8 cellular contexts compared by ENCODE assay signal in the genomic region with DNA sequence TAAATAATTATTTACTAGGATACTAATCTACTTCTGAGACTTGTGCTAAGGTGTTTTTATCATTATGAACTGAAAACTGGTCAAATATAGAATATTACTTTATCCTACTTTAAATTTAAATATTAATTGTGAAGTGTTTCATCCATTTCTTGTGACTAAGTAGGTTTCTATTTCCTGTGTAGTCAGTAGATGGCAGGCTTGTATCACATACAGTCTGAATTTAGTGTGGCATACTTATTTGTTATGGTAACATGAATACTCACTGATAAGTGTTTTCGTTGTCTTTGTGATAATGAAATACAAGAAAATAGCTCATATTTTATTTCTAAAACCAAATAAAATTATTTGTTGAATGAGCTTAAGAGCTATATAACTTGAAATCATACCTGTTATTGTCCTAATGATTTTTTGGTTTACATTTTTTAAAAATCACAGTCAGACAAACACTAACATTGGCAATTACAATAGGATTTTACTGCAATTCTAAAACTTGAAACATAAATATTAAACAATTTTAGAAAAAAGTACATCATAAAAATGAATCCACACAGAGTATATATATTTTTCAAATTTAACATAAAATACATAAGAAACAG.
A peak's percentile ranks its signal among the peaks of the same experiment; 100 is the strongest.
DNase-seq lines count a peak whose midpoint lies in the region; ATAC-seq, FAIRE-seq and TF ChIP-seq lines count a peak whose summit lies in the region.

No MANE protein-coding gene starts in this region.

- H4K8ac ChIP-seq in IMR-90 (ENCODE audit: low read depth in 2 of 2, low read length in 2 of 2): no peak overlapping the region

- H3K27ac ChIP-seq in left ventricle myocardium inferior (replicated peaks) (no peak overlapping the region), IMR-90 (ENCODE audit: insufficient read depth, low read length) (no peak overlapping the region), PC-9 (no peak overlapping the region)

- H3K4me2 ChIP-seq in IMR-90 (ENCODE audit: low read depth, low read length) (no peak overlapping the region), PC-9 (no peak overlapping the region)

- no peak overlapping the region for H2BK5ac ChIP-seq in IMR-90 (ENCODE audit: low read depth, low read length, poor library complexity, severe bottlenecking)

- H3K9ac ChIP-seq in IMR-90 (ENCODE audit: low read depth, low read length): no peak overlapping the region

- CTCF ChIA-PET in IMR-90 (lab: Yijun Ruan, JAX): interaction anchor here (0.7 kb wide), 1 partner anchor 21 kb away, joined by 3 read pairs; no protein-coding TSS in a partner anchor
- CTCF ChIA-PET in PC-9 (lab: Charles Lee): interaction anchor here (0.6 kb wide), 2 partner anchors 1547 to 1752 kb away, joined by 4 to 9 read pairs; no protein-coding TSS in a partner anchor

- WGBS in IMR-90 (ENCODE audit: extremely low coverage in 2 of 2, insufficient read length in 1 of 2), 2 experiments: no CpG with 5 or more reads among the region's 1 CpG

- H3K9me2 ChIP-seq in PC-9 (ENCODE audit: insufficient read depth): no peaks in the 10 kb centered on the region

- H3K14ac ChIP-seq in IMR-90 (replicated peaks; ENCODE audit: low read depth, low read length): no peak overlapping the region

- no peaks in the 10 kb centered on the region for H3K4me1 ChIP-seq in left ventricle myocardium inferior
- no peaks in the 10 kb centered on the region for H3K4me1 ChIP-seq in IMR-90 (ENCODE audit: control insufficient read depth, insufficient read depth, low read length)
- H3K4me1 ChIP-seq in PC-9 (replicated peaks; ENCODE audit: insufficient read depth): no peaks in the 10 kb centered on the region

- H2BK15ac ChIP-seq in IMR-90 (ENCODE audit: low read depth, low read length): no peak overlapping the region

- no peaks in the 10 kb centered on the region for H3K9me3 ChIP-seq in left ventricle myocardium inferior (replicated peaks)
- no peaks in the 10 kb centered on the region for H3K9me3 ChIP-seq in IMR-90 (ENCODE audit: control insufficient read depth, insufficient read depth, low read length)
- no peaks in the 10 kb centered on the region for H3K9me3 ChIP-seq in PC-9 (ENCODE audit: insufficient read depth, low read depth)

- peak; percentile 80 for ATAC-seq in IMR-90 (ENCODE audit: low read depth)

- POLR2A ChIA-PET in IMR-90 (lab: Charles Lee; ENCODE audit: unreplicated experiment): no interaction called here
- POLR2A ChIA-PET in PC-9 (lab: Charles Lee; ENCODE audit: unreplicated experiment): no interaction called here

- intact Hi-C loops in left ventricle myocardium inferior (cut with micrococcal nuclease): no loop called here
- intact Hi-C loops in cardiac septum (cut with DNase I): no loop called here
- intact Hi-C loops in IMR-90 (cut with micrococcal nuclease): loop anchor here (2.0 kb wide), 1 partner anchor 37 kb away; no protein-coding TSS in a partner anchor
- intact Hi-C loops in PC-9 (cut with micrococcal nuclease; ENCODE audit: unreplicated experiment): no loop called here

- no peaks in the 10 kb centered on the region for H3K79me1 ChIP-seq in IMR-90 (ENCODE audit: low read depth in 1 of 2, low read length in 2 of 2)

- TF ChIP-seq CTCF in left ventricle myocardium inferior (IDR thresholded peaks at IDR 0.05; ENCODE audit: borderline replicate concordance) (peak; percentile 62), IMR-90 (conservative IDR thresholded peaks at IDR 0.05; ENCODE audit: low read depth, low read length) (peak; percentile 86), PC-9 (conservative IDR thresholded peaks at IDR 0.05) (peak; percentile 71), fibroblast of pulmonary artery (IDR thresholded peaks at IDR 0.05; ENCODE audit: low read length, missing control alignments) (peak; percentile 65)

- no peak overlapping the region for H3K4ac ChIP-seq in IMR-90 (ENCODE audit: low read depth, low read length)

- no peak overlapping the region for H3K18ac ChIP-seq in IMR-90 (ENCODE audit: low read depth, low read length)

- no peak overlapping the region for H2BK120ac ChIP-seq in IMR-90 (ENCODE audit: low read depth, low read length)

- no peak overlapping the region for H2AK5ac ChIP-seq in IMR-90 (ENCODE audit: low read depth, low read length)

- H3K4me3 ChIP-seq in left ventricle myocardium inferior: no peak overlapping the region
- no peak overlapping the region for H3K4me3 ChIP-seq in IMR-90 (ENCODE audit: insufficient read depth, low read depth, low read length)
- no peak overlapping the region for H3K4me3 ChIP-seq in PC-9
- no peak overlapping the region for H3K4me3 ChIP-seq in fibroblast of pulmonary artery (replicated peaks; ENCODE audit: low read depth, low read length)

- H3K36me3 ChIP-seq in left ventricle myocardium inferior (no peaks in the 10 kb centered on the region), IMR-90 (ENCODE audit: control insufficient read depth, insufficient read depth, low read length) (no peaks in the 10 kb centered on the region), PC-9 (ENCODE audit: low read depth) (no peaks in the 10 kb centered on the region)

- no peaks in the 10 kb centered on the region for H4K20me1 ChIP-seq in IMR-90 (ENCODE audit: insufficient read depth, low read length)
- H4K20me1 ChIP-seq in PC-9 (ENCODE audit: insufficient read depth): no peaks in the 10 kb centered on the region

- TF ChIP-seq RAD21 in IMR-90 (IDR thresholded peaks at IDR 0.05; ENCODE audit: low read length): peak; percentile 82

- in situ Hi-C loops in IMR-90 (cut with MboI; ENCODE audit: low sequenced_read_pairs): no loop called here

- no peak overlapping the region for H2BK20ac ChIP-seq in IMR-90 (ENCODE audit: low read depth, low read length)

- H2AFZ ChIP-seq in IMR-90 (replicated peaks; ENCODE audit: low read length, poor library complexity): no peak overlapping the region
- no peak overlapping the region for H2AFZ ChIP-seq in PC-9

- no peak overlapping the region for H3K23ac ChIP-seq in IMR-90 (ENCODE audit: low read depth, low read length)

- BruUV-seq in IMR-90 (replicated peaks; lab: Mats Ljungman, UMichigan) (no TSS peak), PC-9 (replicated peaks; lab: Mats Ljungman, UMichigan) (no TSS peak)

- FAIRE-seq in urothelium cell line (lab: Jason Lieb, UNC): no peak

- H2AK9ac ChIP-seq in IMR-90 (replicated peaks; ENCODE audit: low read depth, low read length, poor library complexity): no peak overlapping the region

- DNase-seq in left ventricle myocardium inferior: no peak
- no peak for DNase-seq in cardiac septum (ENCODE audit: low spot score)
- DNase-seq in IMR-90: peak; percentile 75
- no peak for DNase-seq in PC-9
- DNase-seq in fibroblast of pulmonary artery (ENCODE audit: low read depth): peak; percentile 76
- DNase-seq in urothelium cell line (ENCODE audit: low spot score): peak; percentile 6
- no peak for DNase-seq in GM19238 (ENCODE audit: insufficient read length, low spot score)
- DNase-seq in stimulated activated CD4-positive, alpha-beta T cell treated with anti-CD3 and anti-CD28 coated beads, Interleukin-4, amount 100 ng/mL, for 4 hours: no peak

- TF ChIP-seq POLR2A in IMR-90 (IDR thresholded peaks at IDR 0.05; ENCODE audit: low read depth, low read length): no peak

- H3K56ac ChIP-seq in IMR-90 (ENCODE audit: extremely low read depth, insufficient read depth, low read length): no peak overlapping the region

- H3K9me1 ChIP-seq in IMR-90 (ENCODE audit: insufficient read depth, low read length): no peaks in the 10 kb centered on the region

- H3K27me3 ChIP-seq in left ventricle myocardium inferior (ENCODE audit: low read depth) (no peaks in the 10 kb centered on the region), IMR-90 (ENCODE audit: control insufficient read depth, insufficient read depth, low read length) (no peaks in the 10 kb centered on the region), PC-9 (ENCODE audit: insufficient read depth, low read depth) (no peaks in the 10 kb centered on the region)

- no peak overlapping the region for H4K91ac ChIP-seq in IMR-90 (ENCODE audit: insufficient read depth, low read depth, low read length)

- dilution Hi-C loops in IMR-90 (cut with HindIII; ENCODE audit: low sequenced_read_pairs, unreplicated experiment): no loop called here

- no peaks in the 10 kb centered on the region for H3K79me2 ChIP-seq in PC-9 (ENCODE audit: low read depth)

- H4K5ac ChIP-seq in IMR-90 (ENCODE audit: low read depth, low read length): no peak overlapping the region

- H3F3A ChIP-seq in PC-9 (ENCODE audit: insufficient read depth, low read depth): no peaks in the 10 kb centered on the region

TF ChIP-seq in IMR-90, 13 proteins besides CTCF, POLR2A, EP300 and RAD21:
- TF ChIP-seq SMC3 (IDR thresholded peaks at IDR 0.05; ENCODE audit: low read depth, low read length): peak; percentile 59; the same call in 1 of the 2 replicates
- TF ChIP-seq, protein P1, sequence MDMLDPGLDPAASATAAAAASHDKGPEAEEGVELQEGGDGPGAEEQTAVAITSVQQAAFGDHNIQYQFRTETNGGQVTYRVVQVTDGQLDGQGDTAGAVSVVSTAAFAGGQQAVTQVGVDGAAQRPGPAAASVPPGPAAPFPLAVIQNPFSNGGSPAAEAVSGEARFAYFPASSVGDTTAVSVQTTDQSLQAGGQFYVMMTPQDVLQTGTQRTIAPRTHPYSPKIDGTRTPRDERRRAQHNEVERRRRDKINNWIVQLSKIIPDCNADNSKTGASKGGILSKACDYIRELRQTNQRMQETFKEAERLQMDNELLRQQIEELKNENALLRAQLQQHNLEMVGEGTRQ (IDR thresholded peaks at IDR 0.05; ENCODE audit: low read depth, low read length): no peak

Comparison
In these comparisons a context has a peak if more than half of its experiments do, and no peak if none do; other contexts are left out.
1. DNase-seq: peak in IMR-90 (single experiment), fibroblast of pulmonary artery (single experiment) and urothelium cell line (single experiment); none in left ventricle myocardium inferior (single experiment), cardiac septum (single experiment), PC-9 (0 of 2), GM19238 (single experiment) and stimulated activated CD4-positive, alpha-beta T cell treated with anti-CD3 and anti-CD28 coated beads, Interleukin-4, amount 100 ng/mL, for 4 hours (0 of 2).
2. Peak in every context shown above with its lines, with median percentiles within 50 percentile points of each other: CTCF ChIP-seq.